ENCODE assay signal across 17 cellular contexts in genomic region chr16:13426279-13426678, GRCh38.
DNase-seq lines count a peak whose midpoint lies in the region; ATAC-seq, FAIRE-seq and TF ChIP-seq lines count a peak whose summit lies in the region.
"Had no signal": no experiment of that assay in that cellular context is flagged by ENCODE, and none has a peak within 500 bp of the region (broad histone marks: within the 10 kb centered on the region; RNA-seq: fewer than 3 reads in every experiment).

No MANE protein-coding gene starts in this region.

- TF ChIP-seq POLR2A in HepG2 (IDR thresholded peaks at IDR 0.05; ENCODE audit: insufficient read depth in 1 of 2, low read depth in 2 of 2, low read length in 2 of 2) (no peak), right lobe of liver (IDR thresholded peaks at IDR 0.05) (no peak)

- no peak overlapping the region for H2AFZ ChIP-seq in HepG2 (ENCODE audit: low read length)

- H3K27me3 ChIP-seq in HepG2 (ENCODE audit: control insufficient read depth in 1 of 2, insufficient read depth in 2 of 2, low read length in 2 of 2) (no peaks in the 10 kb centered on the region), right lobe of liver (no peaks in the 10 kb centered on the region), brain microvascular endothelial cell (replicated peaks) (no peaks in the 10 kb centered on the region)
- H3K27me3 ChIP-seq: neutrophil, Peyer's patch had no signal

- no peak for TF ChIP-seq EP300 in HepG2 (IDR thresholded peaks at IDR 0.05; ENCODE audit: low read depth in 2 of 2, low read length in 2 of 2)
- TF ChIP-seq EP300 in HepG2 (CRISPR knock-in tag; IDR thresholded peaks at IDR 0.05; ENCODE audit: borderline replicate concordance) = no peak

- intact Hi-C loops in HepG2 (cut with micrococcal nuclease; ENCODE audit: unreplicated experiment) (no loop called here), right lobe of liver (cut with DNase I) (no loop called here)

- BruUV-seq in HepG2 (replicated peaks; lab: Mats Ljungman, UMichigan) = no TSS peak

- H3K27ac ChIP-seq in HepG2 (ENCODE audit: extremely low read length, insufficient read depth, low read length) = no peak overlapping the region
- no peak overlapping the region for H3K27ac ChIP-seq in right lobe of liver
- H3K27ac ChIP-seq in brain microvascular endothelial cell = no peak overlapping the region
- H3K27ac ChIP-seq: neutrophil, Peyer's patch had no signal

- H3K9ac ChIP-seq in HepG2 (ENCODE audit: insufficient read depth, low read depth, low read length) = no peak overlapping the region

- H3K4me1 ChIP-seq in HepG2 (ENCODE audit: insufficient read depth, low read length) (no peaks in the 10 kb centered on the region), right lobe of liver (no peaks in the 10 kb centered on the region)
- H3K4me1 ChIP-seq: Peyer's patch had no signal

- DNase-seq in HepG2 (ENCODE audit: low spot score) (peak; percentile 60), right lobe of liver (no peak), NCI-H524 (lab: John Stamatoyannopoulos, UW) (peak; percentile 16 to 41), brain microvascular endothelial cell (no peak), germinal center (ENCODE audit: low spot score) (no peak), AML-193 (lab: John Stamatoyannopoulos, UW) (no peak), NCI-H1436 (lab: John Stamatoyannopoulos, UW) (no peak)
- no peak for DNase-seq in activated naive CD4-positive, alpha-beta T cell treated with anti-CD3 and anti-CD28 coated beads, Interleukin-2, amount 50 U/mL, for 16 hours
- DNase-seq: activated CD4-positive, CD25-positive, alpha-beta regulatory T cell treated with anti-CD3 and anti-CD28 coated beads, Interleukin-2, amount 50 U/mL, for 72 hours; activated T-cell treated with anti-CD3 and anti-CD28 coated beads for 4 hours; Peyer's patch; stimulated activated naive CD4-positive, alpha-beta T cell; T-cell had no signal

- TF ChIP-seq CTCF in HepG2 (CRISPR knock-in tag; IDR thresholded peaks at IDR 0.05) = peak; percentile 70
- no peak for TF ChIP-seq CTCF in right lobe of liver (IDR thresholded peaks at IDR 0.05)
- TF ChIP-seq CTCF in brain microvascular endothelial cell (IDR thresholded peaks at IDR 0.05; ENCODE audit: low read depth, low read length, missing control alignments) = peak; percentile 17

- in situ Hi-C loops in HepG2 (cut with HindIII; ENCODE audit: extremely low pct_ligation_motif_present, low pct_unique_long_range_greater_than_20kb) = no loop called here
- in situ Hi-C loops in brain microvascular endothelial cell (cut with HindIII; ENCODE audit: low pct_ligation_motif_present, low sequenced_read_pairs) = no loop called here

- POLR2A ChIA-PET in HepG2 (lab: Yijun Ruan, JAX) = no interaction called here

- ATAC-seq in HepG2 (peak; percentile 97), right lobe of liver (no peak)
- ATAC-seq: T-cell had no signal

- no peak overlapping the region for H3K4me3 ChIP-seq in HepG2 (replicated peaks in 1 of 3; ENCODE audit: insufficient read depth in 1 of 3, low read depth in 2 of 3, low read length in 3 of 3)
- H3K4me3 ChIP-seq in right lobe of liver = no peak overlapping the region
- H3K4me3 ChIP-seq in brain microvascular endothelial cell (ENCODE audit: low read depth, low read length) = no peak overlapping the region
- H3K4me3 ChIP-seq: Peyer's patch had no signal

- H3K4me2 ChIP-seq in HepG2 (ENCODE audit: low read depth, low read length) = no peak overlapping the region

- no peaks in the 10 kb centered on the region for H3K79me2 ChIP-seq in HepG2 (ENCODE audit: insufficient read depth, low read length)

- FAIRE-seq in HepG2 (lab: Jason Lieb, UNC) = peak; percentile 77
- FAIRE-seq: bronchial epithelial cell, GM12891, urothelium cell line had no signal

- peak; percentile 85 for TF ChIP-seq RAD21 in HepG2 (CRISPR knock-in tag; IDR thresholded peaks at IDR 0.05)

- no peaks in the 10 kb centered on the region for H4K20me1 ChIP-seq in HepG2 (ENCODE audit: insufficient read depth, low read length)

- CTCF ChIA-PET in HepG2 (lab: Yijun Ruan, JAX; ENCODE audit: low intra/inter-chr PET ratio, low total read pairs) = interaction anchor here (1.9 kb wide), 1 partner anchor 28 kb away, joined by 13 read pairs; no protein-coding TSS in a partner anchor

- H3K36me3 ChIP-seq in HepG2 (replicated peaks in 1 of 2; ENCODE audit: control insufficient read depth in 1 of 2, insufficient read depth in 2 of 2, low read length in 2 of 2) (no peaks in the 10 kb centered on the region), right lobe of liver (no peaks in the 10 kb centered on the region), brain microvascular endothelial cell (replicated peaks) (no peaks in the 10 kb centered on the region)
- H3K36me3 ChIP-seq: neutrophil, Peyer's patch had no signal

- H3K9me3 ChIP-seq in HepG2 (ENCODE audit: low read length) (no peaks in the 10 kb centered on the region), right lobe of liver (no peaks in the 10 kb centered on the region)
- H3K9me3 ChIP-seq: neutrophil, Peyer's patch had no signal

- 21% methylated on average over 5 of the region's 5 CpGs for WGBS in HepG2 (ENCODE audit: low lambda C conversion rate)
- WGBS in right lobe of liver (ENCODE audit: insufficient coverage, low coverage, low lambda C conversion rate, missing lambda C conversion rate) = 49% methylated on average over 5 of the region's 5 CpGs

TF ChIP-seq in HepG2, 621 proteins besides CTCF, POLR2A, EP300 and RAD21:
- TF ChIP-seq SALL1 (CRISPR knock-in tag; IDR thresholded peaks at IDR 0.05) (no peak), SMC3 (IDR thresholded peaks at IDR 0.05; ENCODE audit: low read length) (peak; percentile 86), STAG1 (CRISPR knock-in tag; IDR thresholded peaks at IDR 0.05) (peak; percentile 85), UBTF (CRISPR knock-in tag; IDR thresholded peaks at IDR 0.05) (no peak), XRCC5 (optimal IDR thresholded peaks at IDR 0.05; ENCODE audit: low read length) (peak; percentile 61)
- TF ChIP-seq, protein P1, sequence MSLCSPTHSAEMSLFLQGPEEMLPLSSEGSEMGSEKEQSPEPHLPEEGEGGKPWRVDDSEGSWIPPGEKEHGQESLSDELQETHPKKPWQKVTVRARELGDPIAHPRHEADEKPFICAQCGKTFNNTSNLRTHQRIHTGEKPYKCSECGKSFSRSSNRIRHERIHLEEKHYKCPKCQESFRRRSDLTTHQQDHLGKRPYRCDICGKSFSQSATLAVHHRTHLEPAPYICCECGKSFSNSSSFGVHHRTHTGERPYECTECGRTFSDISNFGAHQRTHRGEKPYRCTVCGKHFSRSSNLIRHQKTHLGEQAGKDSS (CRISPR knock-in tag; IDR thresholded peaks at IDR 0.05; ENCODE audit: borderline replicate concordance, low read depth) = 0 out of 2 replicates have a peak, but pooled peaks have one; percentile 19
TF ChIP-seq in HepG2: peak in this region for 4.

Comparison
In these comparisons a context has a peak if more than half of its experiments do, and no peak if none do; other contexts are left out.
1. DNase-seq: peak in HepG2 (single experiment) and NCI-H524 (2 of 2); none in right lobe of liver (0 of 3), brain microvascular endothelial cell (single experiment), activated naive CD4-positive, alpha-beta T cell treated with anti-CD3 and anti-CD28 coated beads, Interleukin-2, amount 50 U/mL, for 16 hours (single experiment), germinal center (single experiment), AML-193 (0 of 2) and NCI-H1436 (single experiment).
2. CTCF ChIP-seq: peak in HepG2 (single experiment) and brain microvascular endothelial cell (single experiment); none in right lobe of liver (0 of 4).